Comparison of ENCODE assay signal across 8 cellular contexts in the genomic region with DNA sequence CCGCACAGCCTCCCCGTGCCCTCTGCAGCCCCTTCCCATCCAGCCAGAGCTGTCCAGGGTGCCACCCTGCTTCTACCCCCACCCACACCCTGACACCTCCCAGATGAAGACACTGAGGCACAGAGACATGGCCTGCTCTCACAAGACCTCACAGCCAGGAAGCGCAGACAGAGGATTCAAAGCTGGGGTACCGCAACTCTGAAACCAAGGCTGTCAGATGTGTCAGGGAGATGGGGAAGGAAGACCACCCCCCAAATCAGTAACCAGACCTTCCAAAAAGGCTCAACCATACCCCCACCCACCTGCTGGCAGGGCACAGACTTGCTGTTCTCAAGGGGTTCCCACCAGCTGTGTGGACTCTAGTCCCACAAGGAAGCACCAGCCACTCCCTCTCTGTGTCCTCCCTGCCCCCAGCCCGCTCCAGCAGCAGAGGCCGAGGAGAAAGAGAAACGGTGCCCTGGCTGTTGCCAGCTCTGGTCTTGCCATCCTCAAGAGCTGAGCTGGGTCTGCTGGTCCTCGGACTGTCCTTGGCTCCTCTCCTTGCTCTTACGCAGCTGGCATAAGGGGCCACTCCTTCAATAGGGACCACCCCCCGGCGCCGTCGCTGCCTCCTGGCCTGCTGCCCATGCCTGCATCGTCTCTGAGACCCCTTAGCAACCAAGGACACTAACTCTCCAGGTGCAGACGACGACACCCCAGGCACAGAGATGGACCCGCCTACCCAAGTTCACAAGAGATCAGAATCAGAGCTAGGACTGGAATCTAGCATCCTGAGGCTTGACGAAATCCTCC. TPM values are rescaled to one million over a fixed set of nuclear protein-coding genes. Genes with fewer than 3 reads are reported as not detected.
DNase-seq lines count a peak whose midpoint lies in the region; ATAC-seq, FAIRE-seq and TF ChIP-seq lines count a peak whose summit lies in the region.

No MANE protein-coding gene starts in this region.

- H2AFZ ChIP-seq in parathyroid adenoma, result peak overlapping the region; percentile 94

- H3K9me3 ChIP-seq in T-helper 17 cell (ENCODE audit: control insufficient read depth, low read length, poor library complexity, severe bottlenecking), result no peaks in the 10 kb centered on the region
- no peaks in the 10 kb centered on the region for H3K9me3 ChIP-seq in parathyroid adenoma (ENCODE audit: control insufficient read depth, low read length)

- no peaks in the 10 kb centered on the region for H3K79me2 ChIP-seq in parathyroid adenoma

- in situ Hi-C loops in GM13977 (cut with MboI; ENCODE audit: low pct_unique_long_range_greater_than_20kb, low sequenced_read_pairs, unreplicated experiment), result no loop called here

- peak overlapping the region; percentile 42 for H3K4me2 ChIP-seq in parathyroid adenoma (ENCODE audit: low read length)

- H3K4me1 Mint-ChIP-seq in T-helper 17 cell, result peaks cover 81% of the 10 kb centered on the region

- H3K27me3 ChIP-seq in parathyroid adenoma (ENCODE audit: control insufficient read depth, insufficient read depth, low read length), result no peaks in the 10 kb centered on the region

- no peaks in the 10 kb centered on the region for H3K4me1 ChIP-seq in parathyroid adenoma

- FAIRE-seq in frontal cortex (lab: Jason Lieb, UNC), result no peak

- no peak overlapping the region for H3K9ac ChIP-seq in parathyroid adenoma

- H3K4me3 Mint-ChIP-seq in T-helper 17 cell, result peak overlapping the region; percentile 100

- H3K27me3 Mint-ChIP-seq in T-helper 17 cell, result no peaks in the 10 kb centered on the region

- H3K36me3 Mint-ChIP-seq in T-helper 17 cell (ENCODE audit: low read depth), result peaks cover 25% of the 10 kb centered on the region

- H3K36me3 ChIP-seq in parathyroid adenoma (ENCODE audit: control insufficient read depth, insufficient read depth, low read length), result no peaks in the 10 kb centered on the region

- TF ChIP-seq CTCF in GM12875 (IDR thresholded peaks at IDR 0.05; ENCODE audit: borderline replicate concordance, insufficient read depth, low read depth, low read length) (no peak), fibroblast of mammary gland (conservative IDR thresholded peaks at IDR 0.05; ENCODE audit: control insufficient read depth, insufficient read depth, low read depth, low read length) (no peak), parathyroid adenoma (IDR thresholded peaks at IDR 0.05) (no peak), GM13977 (IDR thresholded peaks at IDR 0.05; ENCODE audit: extremely low read depth, insufficient read depth, missing control alignments) (no peak)

- ATAC-seq in T-helper 17 cell (no peak), GM19324 (IDR thresholded peaks at IDR 0.05; ENCODE audit: low FRiP score, unreplicated experiment) (no peak)

- DNase-seq in T-helper 17 cell, result no peak
- no peak for DNase-seq in fibroblast of mammary gland (ENCODE audit: low read depth)
- no peak for DNase-seq in frontal cortex (ENCODE audit: low spot score in 2 of 2)
- no peak for DNase-seq in NCI-H146 (lab: John Stamatoyannopoulos, UW)
- DNase-seq in GM13977 (ENCODE audit: low spot score), result no peak

- peak overlapping the region; percentile 64 for H3K4me3 ChIP-seq in GM12875 (ENCODE audit: low read depth, low read length)
- peak overlapping the region; percentile 61 for H3K4me3 ChIP-seq in fibroblast of mammary gland (ENCODE audit: control insufficient read depth, low read depth, low read length)
- H3K4me3 ChIP-seq in parathyroid adenoma (ENCODE audit: low read depth, low read length), result peak overlapping the region; percentile 52

- H3K27ac Mint-ChIP-seq in T-helper 17 cell, result peak overlapping the region; percentile 99

- peak overlapping the region; percentile 64 for H3K27ac ChIP-seq in parathyroid adenoma

RNA-seq across cellular contexts. Expression of a gene that starts 0.7 kb away (rescaled TPM):
- total RNA-seq in T-helper 17 cell, result 100 to 1,000 TPM; 263 to 323 TPM
- 3.3 TPM for total RNA-seq in frontal cortex

RNA-seq across cellular contexts. Expression of a gene that starts 57.4 kb away (rescaled TPM):
- total RNA-seq in T-helper 17 cell (not detected), frontal cortex (not detected)

Comparison
In these comparisons a context has a peak if more than half of its experiments do, and no peak if none do; other contexts are left out.
1. RNA of a gene that starts 0.7 kb away (total RNA-seq): 263 to 323 TPM in T-helper 17 cell; 3.3 TPM in frontal cortex (single experiment); every median in the first group is over 10 times any median in the second.
2. Peak in every context shown above with its lines, with median percentiles within 50 percentile points of each other: H3K4me3 ChIP-seq.